1 cellular context compared by ENCODE assay signal in the genomic region with DNA sequence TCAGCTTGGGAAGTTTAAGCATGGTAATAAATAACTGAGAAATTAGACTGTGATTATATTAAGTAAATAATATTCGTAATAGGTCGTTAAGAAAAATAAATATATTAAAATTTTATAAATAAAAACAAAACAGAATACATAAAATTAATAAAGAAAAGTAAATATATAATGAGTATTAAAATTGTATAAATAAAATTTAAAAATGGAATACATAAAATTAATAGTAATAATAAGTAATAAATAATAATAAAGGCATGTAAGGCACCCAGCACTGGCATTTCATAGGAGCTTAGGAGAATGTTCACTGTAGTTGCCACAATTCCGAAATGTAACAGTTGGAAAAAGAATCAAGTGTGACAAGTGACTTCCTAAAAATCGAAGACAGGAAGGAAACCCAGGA.
TF ChIP-seq lines count a peak whose summit lies in the region.

No MANE protein-coding gene starts in this region.

TF ChIP-seq in A549, 52 proteins besides CTCF, POLR2A, EP300 and RAD21:
- no peak for TF ChIP-seq TP53 (CRISPR knock-in tag; IDR thresholded peaks at IDR 0.05)
- no peak for TF ChIP-seq NFE2L2 (conservative IDR thresholded peaks at IDR 0.05; ENCODE audit: low read length)
- no peak for TF ChIP-seq KDM1A (IDR thresholded peaks at IDR 0.05; ENCODE audit: low read depth)
- TF ChIP-seq HOXB13 (CRISPR knock-in tag; IDR thresholded peaks at IDR 0.05; ENCODE audit: low read depth), result no peak
- TF ChIP-seq, protein P1, sequence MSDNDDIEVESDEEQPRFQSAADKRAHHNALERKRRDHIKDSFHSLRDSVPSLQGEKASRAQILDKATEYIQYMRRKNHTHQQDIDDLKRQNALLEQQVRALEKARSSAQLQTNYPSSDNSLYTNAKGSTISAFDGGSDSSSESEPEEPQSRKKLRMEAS (IDR thresholded peaks at IDR 0.05), result no peak
- TF ChIP-seq, protein P2, sequence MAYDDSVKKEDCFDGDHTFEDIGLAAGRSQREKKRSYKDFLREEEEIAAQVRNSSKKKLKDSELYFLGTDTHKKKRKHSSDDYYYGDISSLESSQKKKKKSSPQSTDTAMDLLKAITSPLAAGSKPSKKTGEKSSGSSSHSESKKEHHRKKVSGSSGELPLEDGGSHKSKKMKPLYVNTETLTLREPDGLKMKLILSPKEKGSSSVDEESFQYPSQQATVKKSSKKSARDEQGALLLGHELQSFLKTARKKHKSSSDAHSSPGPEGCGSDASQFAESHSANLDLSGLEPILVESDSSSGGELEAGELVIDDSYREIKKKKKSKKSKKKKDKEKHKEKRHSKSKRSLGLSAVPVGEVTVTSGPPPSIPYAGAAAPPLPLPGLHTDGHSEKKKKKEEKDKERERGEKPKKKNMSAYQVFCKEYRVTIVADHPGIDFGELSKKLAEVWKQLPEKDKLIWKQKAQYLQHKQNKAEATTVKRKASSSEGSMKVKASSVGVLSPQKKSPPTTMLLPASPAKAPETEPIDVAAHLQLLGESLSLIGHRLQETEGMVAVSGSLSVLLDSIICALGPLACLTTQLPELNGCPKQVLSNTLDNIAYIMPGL (CRISPR knock-in tag; IDR thresholded peaks at IDR 0.05; ENCODE audit: borderline replicate concordance), result no peak
- TF ChIP-seq RNF2 (IDR thresholded peaks at IDR 0.05; ENCODE audit: borderline replicate concordance, low read depth), result no peak
- no peak for TF ChIP-seq CBX2 (IDR thresholded peaks at IDR 0.05; ENCODE audit: borderline replicate concordance, low read depth)
- TF ChIP-seq PHF8 (IDR thresholded peaks at IDR 0.05; ENCODE audit: borderline replicate concordance, low read depth), result no peak
- TF ChIP-seq MYC (IDR thresholded peaks at IDR 0.05; ENCODE audit: borderline replicate concordance, low read length), result no peak
- TF ChIP-seq, protein P3, sequence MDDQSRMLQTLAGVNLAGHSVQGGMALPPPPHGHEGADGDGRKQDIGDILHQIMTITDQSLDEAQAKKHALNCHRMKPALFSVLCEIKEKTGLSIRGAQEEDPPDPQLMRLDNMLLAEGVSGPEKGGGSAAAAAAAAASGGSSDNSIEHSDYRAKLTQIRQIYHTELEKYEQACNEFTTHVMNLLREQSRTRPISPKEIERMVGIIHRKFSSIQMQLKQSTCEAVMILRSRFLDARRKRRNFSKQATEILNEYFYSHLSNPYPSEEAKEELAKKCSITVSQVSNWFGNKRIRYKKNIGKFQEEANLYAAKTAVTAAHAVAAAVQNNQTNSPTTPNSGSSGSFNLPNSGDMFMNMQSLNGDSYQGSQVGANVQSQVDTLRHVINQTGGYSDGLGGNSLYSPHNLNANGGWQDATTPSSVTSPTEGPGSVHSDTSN (IDR thresholded peaks at IDR 0.05), result no peak
- no peak for TF ChIP-seq HDAC2 (IDR thresholded peaks at IDR 0.05)
